In the genomic region with DNA sequence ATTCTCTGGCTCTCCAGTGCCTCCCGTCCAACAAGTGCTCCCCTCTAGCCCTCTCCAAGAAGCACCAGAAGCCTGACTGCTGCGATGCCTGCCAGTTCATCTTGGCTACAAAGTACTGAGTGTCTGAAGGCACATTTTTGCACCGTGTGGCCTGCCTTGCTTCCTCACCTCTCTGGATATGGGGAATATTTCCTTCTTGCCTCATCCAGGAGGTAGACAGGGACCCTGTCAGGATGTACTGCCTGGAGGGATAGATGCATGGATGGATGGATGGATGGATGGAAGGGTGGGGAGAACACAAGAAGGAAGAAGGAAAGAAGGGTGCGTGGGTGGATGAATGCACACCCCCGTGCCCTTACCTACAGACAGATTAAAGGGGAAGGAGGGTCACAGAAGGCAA, we compare ENCODE assay signal across 18 cellular contexts. TPM values are rescaled to one million over a fixed set of nuclear protein-coding genes. Genes with fewer than 3 reads are reported as not detected.
DNase-seq lines count a peak whose midpoint lies in the region; ATAC-seq and TF ChIP-seq lines count a peak whose summit lies in the region.
"Had no signal": no experiment of that assay in that cellular context is flagged by ENCODE, and none has a peak within 500 bp of the region (broad histone marks: within the 10 kb centered on the region; RNA-seq: fewer than 3 reads in every experiment).

No MANE protein-coding gene starts in this region.

- peaks cover 0 to 42% (median 0%) of the 10 kb centered on the region in 7 donors for H3K27me3 ChIP-seq in spleen (replicated peaks in 1 of 7)
- no peaks in the 10 kb centered on the region for H3K27me3 ChIP-seq in body of pancreas
- H3K27me3 ChIP-seq: ascending aorta, uterus had no signal

- POLR2A ChIA-PET in activated naive CD8-positive, alpha-beta T cell treated with anti-CD3 and anti-CD28 coated beads, Interleukin-2, amount 10 ng/mL, durations not matched to agents 7 days and 5 days (lab: Charles Lee), result interaction anchor here (0.5 to 4.6 kb wide), 27 partner anchors 10 to 627 kb away, joined by 3 to 114 read pairs (median 5); a partner anchor contains a TSS

- DNase-seq in activated CD4-positive, alpha-beta T cell treated with anti-CD3 and anti-CD28 coated beads for 48 hours, result peak; percentile 31
- no peak for DNase-seq in activated CD4-positive, alpha-beta T cell treated with anti-CD3 and anti-CD28 coated beads, Interleukin-2, amount 50 U/mL, for 1 hour
- DNase-seq in T-helper 17 cell (no peak), spleen (no peak), inferior parietal cortex (ENCODE audit: extremely low spot score) (no peak), body of pancreas (no peak), hepatic stellate cell (ENCODE audit: low spot score) (no peak)
- DNase-seq in activated naive CD8-positive, alpha-beta T cell treated with anti-CD3 and anti-CD28 coated beads, Interleukin-2, amount 10 ng/mL, durations not matched to agents 7 days and 5 days, result no peak
- DNase-seq: NCI-H1092, NCI-H69, uterus had no signal

- H3K27ac ChIP-seq in spleen, result peak overlapping the region in 7 of 8 donors; percentile 17 to 86 (median 61)
- H3K27ac ChIP-seq in body of pancreas, result no peak overlapping the region
- H3K27ac ChIP-seq: ascending aorta, C4-2B, HL-60, uterus had no signal

- peak overlapping the region; percentile 81 for H3K4me3 Mint-ChIP-seq in T-helper 17 cell
- peak overlapping the region; percentile 85 for H3K4me3 Mint-ChIP-seq in activated naive CD8-positive, alpha-beta T cell treated with anti-CD3 and anti-CD28 coated beads, Interleukin-2, amount 10 ng/mL, durations not matched to agents 7 days and 5 days

- no peak for ATAC-seq in T-helper 17 cell
- no peak for ATAC-seq in activated naive CD8-positive, alpha-beta T cell treated with anti-CD3 and anti-CD28 coated beads, Interleukin-2, amount 10 ng/mL, durations not matched to agents 7 days and 5 days (ENCODE audit: low read depth)
- ATAC-seq in body of pancreas, result no peak

- H3K9me3 Mint-ChIP-seq in activated naive CD8-positive, alpha-beta T cell treated with anti-CD3 and anti-CD28 coated beads, Interleukin-2, amount 10 ng/mL, durations not matched to agents 7 days and 5 days, result no peaks in the 10 kb centered on the region

- 44 to 63% (median 56%) methylated on average over 5 of the region's 5 CpGs for WGBS in spleen, 5 donors
- WGBS in body of pancreas, 2 donors, result 44 to 52% methylated on average over 5 of the region's 5 CpGs

- H3K27ac Mint-ChIP-seq in T-helper 17 cell, result peak overlapping the region; percentile 99
- H3K27ac Mint-ChIP-seq in activated naive CD8-positive, alpha-beta T cell treated with anti-CD3 and anti-CD28 coated beads, Interleukin-2, amount 10 ng/mL, durations not matched to agents 7 days and 5 days, result peak overlapping the region; percentile 100

- TF ChIP-seq CTCF in spleen (IDR thresholded peaks at IDR 0.05 in 8 of 11, conservative IDR thresholded peaks at IDR 0.05 in 3 of 11) (no peak), body of pancreas (IDR thresholded peaks at IDR 0.05) (no peak)

- H3K4me1 ChIP-seq in spleen, result peaks cover 11 to 28% (median 23%) of the 10 kb centered on the region in 6 donors
- no peaks in the 10 kb centered on the region for H3K4me1 ChIP-seq in body of pancreas
- H3K4me1 ChIP-seq: ascending aorta, uterus had no signal

- H3K4me1 Mint-ChIP-seq in T-helper 17 cell, result peaks cover 39% of the 10 kb centered on the region
- peaks cover 56% of the 10 kb centered on the region for H3K4me1 Mint-ChIP-seq in activated naive CD8-positive, alpha-beta T cell treated with anti-CD3 and anti-CD28 coated beads, Interleukin-2, amount 10 ng/mL, durations not matched to agents 7 days and 5 days

- peaks cover 4% of the 10 kb centered on the region for H3K36me3 Mint-ChIP-seq in T-helper 17 cell (ENCODE audit: low read depth)
- H3K36me3 Mint-ChIP-seq in activated naive CD8-positive, alpha-beta T cell treated with anti-CD3 and anti-CD28 coated beads, Interleukin-2, amount 10 ng/mL, durations not matched to agents 7 days and 5 days, result peaks cover 2% of the 10 kb centered on the region

- TF ChIP-seq POLR2A in spleen (IDR thresholded peaks at IDR 0.05), result no peak
- no peak for TF ChIP-seq POLR2A in body of pancreas (IDR thresholded peaks at IDR 0.05)

- H3K36me3 ChIP-seq in spleen, result no peaks in the 10 kb centered on the region
- H3K36me3 ChIP-seq in body of pancreas (replicated peaks in 1 of 2; ENCODE audit: insufficient read depth in 1 of 2, low read depth in 2 of 2), result no peaks in the 10 kb centered on the region
- H3K36me3 ChIP-seq: ascending aorta, uterus had no signal

- intact Hi-C loops in spleen (cut with DNase I; ENCODE audit: low total_unique reads), result loop anchor here (2.0 kb wide), 1 partner anchor 120 kb away; no protein-coding TSS in a partner anchor
- intact Hi-C loops in body of pancreas (cut with DNase I), result no loop called here

- H3K27me3 Mint-ChIP-seq in T-helper 17 cell, result peaks cover 4% of the 10 kb centered on the region
- no peaks in the 10 kb centered on the region for H3K27me3 Mint-ChIP-seq in activated naive CD8-positive, alpha-beta T cell treated with anti-CD3 and anti-CD28 coated beads, Interleukin-2, amount 10 ng/mL, durations not matched to agents 7 days and 5 days

- peak overlapping the region in 1 of 8 donors; percentile 13 for H3K4me3 ChIP-seq in spleen
- no peak overlapping the region for H3K4me3 ChIP-seq in body of pancreas
- H3K4me3 ChIP-seq: ascending aorta, skin epidermis, uterus had no signal

- H3K9me3 ChIP-seq in T-helper 17 cell (ENCODE audit: control insufficient read depth, low read length, poor library complexity, severe bottlenecking), result no peaks in the 10 kb centered on the region
- H3K9me3 ChIP-seq in spleen, result no peaks in the 10 kb centered on the region
- no peaks in the 10 kb centered on the region for H3K9me3 ChIP-seq in body of pancreas
- H3K9me3 ChIP-seq: ascending aorta, uterus had no signal

RNA-seq across cellular contexts. Expression of a gene that starts 27.6 kb away (rescaled TPM):
- total RNA-seq in T-helper 17 cell (10 to 100 TPM; 26.1 to 31.5 TPM), spleen (10 to 100 TPM; 13.5 to 21.5 (median 17.9) TPM), body of pancreas (1 to 10 TPM; 3.6 to 8.3 TPM)
- 10 to 100 TPM; 28.1 to 34.7 TPM for total RNA-seq in activated naive CD8-positive, alpha-beta T cell treated with anti-CD3 and anti-CD28 coated beads, Interleukin-2, amount 10 ng/mL, durations not matched to agents 7 days and 5 days
- 10 to 100 TPM; 10.7 to 27.5 (median 13.0) TPM for polyA plus RNA-seq in spleen

RNA-seq across cellular contexts. Expression of a gene that starts 30.4 kb away (rescaled TPM):
- total RNA-seq in T-helper 17 cell (under 1 TPM; 0.31 to 0.92 TPM), spleen (under 1 TPM in 2 of 7 donors, not detected in 5; 0.54 to 0.55 TPM), body of pancreas (under 1 TPM; 0.33 to 0.52 TPM)
- total RNA-seq in activated naive CD8-positive, alpha-beta T cell treated with anti-CD3 and anti-CD28 coated beads, Interleukin-2, amount 10 ng/mL, durations not matched to agents 7 days and 5 days, result 1 to 10 TPM; 1.8 to 2.2 TPM
- under 1 TPM; 0.09 to 0.28 (median 0.26) TPM for polyA plus RNA-seq in spleen
- total RNA-seq: A172, ascending aorta, frontal cortex, posterior vena cava, uterus had no signal

RNA-seq across cellular contexts. Expression of a gene that starts 59.6 kb away (rescaled TPM):
- total RNA-seq in T-helper 17 cell (10 to 100 TPM in 1 of 2 donors, 1 to 10 TPM in 1; 6.4 to 12.3 TPM), spleen (10 to 100 TPM; 13.9 to 44.8 (median 20.6) TPM), body of pancreas (100 to 1,000 TPM; 173 TPM)
- total RNA-seq in activated naive CD8-positive, alpha-beta T cell treated with anti-CD3 and anti-CD28 coated beads, Interleukin-2, amount 10 ng/mL, durations not matched to agents 7 days and 5 days, result 10 to 100 TPM; 23.1 to 23.4 TPM
- 10 to 100 TPM; 24.5 to 40.3 (median 37.5) TPM for polyA plus RNA-seq in spleen

RNA-seq across cellular contexts. Expression of a gene that starts 59.9 kb away (rescaled TPM):
- 10 to 100 TPM in 1 of 2 donors, under 1 TPM in 1; 0.60 to 10.7 TPM for total RNA-seq in T-helper 17 cell
- 1 to 10 TPM; 3.7 to 6.1 TPM for total RNA-seq in activated naive CD8-positive, alpha-beta T cell treated with anti-CD3 and anti-CD28 coated beads, Interleukin-2, amount 10 ng/mL, durations not matched to agents 7 days and 5 days
- 10 to 100 TPM; 10.3 to 27.1 (median 12.3) TPM for total RNA-seq in spleen
- polyA plus RNA-seq in spleen, result 10 to 100 TPM; 10.8 to 21.0 (median 16.2) TPM
- total RNA-seq in body of pancreas, result 10 to 100 TPM; 73.8 to 91.1 TPM

Comparison
In these comparisons a context has a peak if more than half of its experiments do, and no peak if none do; other contexts are left out.
1. H3K27ac ChIP-seq: peak in spleen (7 of 8); none in body of pancreas (0 of 4).